Comparison of ENCODE assay signal across 10 cellular contexts in genomic region chr4:137705171-137705783, GRCh38.
A peak's percentile ranks its signal among the peaks of the same experiment; 100 is the strongest.
DNase-seq lines count a peak whose midpoint lies in the region; ATAC-seq and TF ChIP-seq lines count a peak whose summit lies in the region.
"Had no signal": no experiment of that assay in that cellular context is flagged by ENCODE, and none has a peak within 500 bp of the region (broad histone marks: within the 10 kb centered on the region; RNA-seq: fewer than 3 reads in every experiment).

No MANE protein-coding gene starts in this region.

- TF ChIP-seq CTCF in right atrium auricular region (IDR thresholded peaks at IDR 0.05) (no peak), colonic mucosa (IDR thresholded peaks at IDR 0.05) (no peak), vagina (IDR thresholded peaks at IDR 0.05) (no peak), PC-3 (conservative IDR thresholded peaks at IDR 0.05; ENCODE audit: low read depth, low read length) (no peak)

- H3K23ac ChIP-seq in mesenchymal stem cell (ENCODE audit: low read length in 2 of 2), result no peak overlapping the region

- H3K9me3 ChIP-seq in right atrium auricular region (no peaks in the 10 kb centered on the region), colonic mucosa (no peaks in the 10 kb centered on the region), mesenchymal stem cell (ENCODE audit: control insufficient read depth, low read length) (no peaks in the 10 kb centered on the region), vagina (no peaks in the 10 kb centered on the region), PC-3 (ENCODE audit: low read length) (no peaks in the 10 kb centered on the region)

- no peaks in the 10 kb centered on the region for H3K9me2 ChIP-seq in PC-3 (replicated peaks; ENCODE audit: low read length)

- no peak overlapping the region for H3K14ac ChIP-seq in mesenchymal stem cell (ENCODE audit: low read length in 2 of 2)

- H3K27me3 ChIP-seq in right atrium auricular region, result no peaks in the 10 kb centered on the region
- H3K27me3 ChIP-seq in colonic mucosa, result no peaks in the 10 kb centered on the region
- no peaks in the 10 kb centered on the region for H3K27me3 ChIP-seq in mesenchymal stem cell (ENCODE audit: control insufficient read depth in 1 of 2, insufficient read depth in 1 of 2, low read length in 2 of 2)
- no peaks in the 10 kb centered on the region for H3K27me3 ChIP-seq in vagina
- no peaks in the 10 kb centered on the region for H3K27me3 ChIP-seq in PC-3 (ENCODE audit: low read length)

- H3K4me2 ChIP-seq in mesenchymal stem cell (ENCODE audit: low read length, poor library complexity, severe bottlenecking) (no peak overlapping the region), PC-3 (ENCODE audit: low read length) (no peak overlapping the region)

- H3K79me1 ChIP-seq in mesenchymal stem cell (replicated peaks; ENCODE audit: low read length, poor library complexity, severe bottlenecking), result no peaks in the 10 kb centered on the region

- H3F3A ChIP-seq in PC-3 (ENCODE audit: low read length, unreplicated experiment), result no peaks in the 10 kb centered on the region

- ATAC-seq in Right ventricle myocardium superior (ENCODE audit: poor library complexity), result peak; percentile 91
- no peak for ATAC-seq in PC-3

- no peak overlapping the region for H2BK5ac ChIP-seq in mesenchymal stem cell (ENCODE audit: low read depth, low read length, poor library complexity, severe bottlenecking)

- H3K36me3 ChIP-seq in right atrium auricular region, result no peaks in the 10 kb centered on the region
- H3K36me3 ChIP-seq in colonic mucosa, result no peaks in the 10 kb centered on the region
- H3K36me3 ChIP-seq in mesenchymal stem cell (ENCODE audit: control insufficient read depth in 1 of 2, insufficient read depth in 2 of 2, low read depth in 1 of 2, low read length in 2 of 2), result no peaks in the 10 kb centered on the region
- no peaks in the 10 kb centered on the region for H3K36me3 ChIP-seq in vagina
- H3K36me3 ChIP-seq in PC-3 (ENCODE audit: low read depth, low read length), result no peaks in the 10 kb centered on the region

- no peak overlapping the region for H4K8ac ChIP-seq in mesenchymal stem cell (ENCODE audit: low read length)

- H3K4ac ChIP-seq in mesenchymal stem cell (ENCODE audit: low read depth in 1 of 2, low read length in 2 of 2), result no peak overlapping the region

- no peak overlapping the region for H3K18ac ChIP-seq in mesenchymal stem cell (ENCODE audit: low read depth in 1 of 2, low read length in 2 of 2)

- intact Hi-C loops in Right ventricle myocardium superior (cut with DNase I), result no loop called here
- intact Hi-C loops in colonic mucosa (cut with DNase I), result loop anchor here (10.0 kb wide), 1 partner anchor 170 kb away; the partner anchor contains the start of gene PCDH18
- intact Hi-C loops in vagina (cut with DNase I), result loop anchor here (10.0 kb wide), 1 partner anchor 170 kb away; the partner anchor contains the start of gene PCDH18
- intact Hi-C loops in PC-3 (cut with micrococcal nuclease), result no loop called here

- peak overlapping the region in 1 of 2 donors; percentile 61 for H3K27ac ChIP-seq in right atrium auricular region
- peak overlapping the region; percentile 31 for H3K27ac ChIP-seq in colonic mucosa
- H3K27ac ChIP-seq in mesenchymal stem cell (ENCODE audit: low read length, poor library complexity, severe bottlenecking), result peak overlapping the region; percentile 51
- H3K27ac ChIP-seq in vagina, result peak overlapping the region; percentile 46
- H3K27ac ChIP-seq in PC-3 (ENCODE audit: low read length), result no peak overlapping the region

- H4K20me1 ChIP-seq in PC-3 (ENCODE audit: low read length), result no peaks in the 10 kb centered on the region

- no peak overlapping the region for H2BK12ac ChIP-seq in mesenchymal stem cell (ENCODE audit: low read length in 2 of 2)

- H3K4me1 ChIP-seq in right atrium auricular region, result peaks cover 0 to 3% of the 10 kb centered on the region in 2 donors
- no peaks in the 10 kb centered on the region for H3K4me1 ChIP-seq in colonic mucosa
- H3K4me1 ChIP-seq in mesenchymal stem cell (ENCODE audit: control insufficient read depth, insufficient read depth, low read depth, low read length), result peaks cover 3% of the 10 kb centered on the region
- peaks cover 11% of the 10 kb centered on the region for H3K4me1 ChIP-seq in vagina
- H3K4me1 ChIP-seq in PC-3 (ENCODE audit: insufficient read depth, low read length), result no peaks in the 10 kb centered on the region

- H3K4me3 ChIP-seq in right atrium auricular region (no peak overlapping the region), colonic mucosa (no peak overlapping the region), mesenchymal stem cell (ENCODE audit: insufficient read depth in 1 of 2, low read depth in 1 of 2, low read length in 2 of 2) (no peak overlapping the region), vagina (no peak overlapping the region), PC-3 (ENCODE audit: low read length) (no peak overlapping the region)

- no peak overlapping the region for H3K9ac ChIP-seq in colonic mucosa (ENCODE audit: low read depth in 2 of 2, low read length in 2 of 2)
- peak overlapping the region; percentile 83 for H3K9ac ChIP-seq in mesenchymal stem cell (ENCODE audit: low read length)
- no peak overlapping the region for H3K9ac ChIP-seq in PC-3 (ENCODE audit: low read length)

- POLR2A ChIA-PET in PC-3 (lab: Charles Lee; ENCODE audit: unreplicated experiment), result no interaction called here

- no peak overlapping the region for H2BK120ac ChIP-seq in mesenchymal stem cell (ENCODE audit: low read depth, low read length)

- WGBS in mesenchymal stem cell, result 0% methylated on average over 3 of the region's 3 CpGs

- TF ChIP-seq POLR2A in vagina (IDR thresholded peaks at IDR 0.05), result no peak

- H2AK5ac ChIP-seq in mesenchymal stem cell (ENCODE audit: low read length, severe bottlenecking), result no peak overlapping the region

- DNase-seq in Right ventricle myocardium superior (no peak), right atrium auricular region (ENCODE audit: low spot score) (no peak), colonic mucosa (no peak), mesenchymal stem cell (peak; percentile 90), vagina (ENCODE audit: extremely low spot score in 2 of 2) (no peak), NCI-H1417 treated with DMSO at 0.1 percent for 48 hours (lab: John Stamatoyannopoulos, UW) (no peak), PC-3 (no peak), nucleus accumbens (lab: John Stamatoyannopoulos, UW) (no peak)
- DNase-seq: mesendoderm, NCI-H2171 treated with DMSO at 0.1 percent for 48 hours had no signal

- CTCF ChIA-PET in PC-3 (lab: Charles Lee), result no interaction called here

- H3K79me2 ChIP-seq in PC-3 (ENCODE audit: low read length), result no peaks in the 10 kb centered on the region

- no peak overlapping the region for H2BK15ac ChIP-seq in mesenchymal stem cell (ENCODE audit: low read depth, poor library complexity, severe bottlenecking)

- H2AFZ ChIP-seq in mesenchymal stem cell (ENCODE audit: low read depth, low read length), result no peak overlapping the region
- no peak overlapping the region for H2AFZ ChIP-seq in PC-3 (ENCODE audit: low read length)

- no peak overlapping the region for H4K91ac ChIP-seq in mesenchymal stem cell (ENCODE audit: low read length)

- BruUV-seq in PC-3 (replicated peaks; lab: Mats Ljungman, UMichigan), result no TSS peak

Comparison
In these comparisons a context has a peak if more than half of its experiments do, and no peak if none do; other contexts are left out.
1. intact Hi-C loops: an anchor here in colonic mucosa (10.0 kb wide) and vagina (10.0 kb wide); none called in Right ventricle myocardium superior and PC-3.